In genomic region chr2:88165604-88166003, GRCh38 we compare ENCODE assay signal across 16 cellular contexts. TPM values are rescaled to one million over a fixed set of nuclear protein-coding genes. Genes with fewer than 3 reads are reported as not detected.
A peak's percentile ranks its signal among the peaks of the same experiment; 100 is the strongest.
DNase-seq lines count a peak whose midpoint lies in the region; ATAC-seq and TF ChIP-seq lines count a peak whose summit lies in the region.
"Had no signal": no experiment of that assay in that cellular context is flagged by ENCODE, and none has a peak within 500 bp of the region (broad histone marks: within the 10 kb centered on the region; RNA-seq: fewer than 3 reads in every experiment).

No MANE protein-coding gene starts in this region.

- no peak for TF ChIP-seq CTCF in gastrocnemius medialis (IDR thresholded peaks at IDR 0.05 in 4 of 5, conservative IDR thresholded peaks at IDR 0.05 in 1 of 5)

- no peaks in the 10 kb centered on the region for H3K9me3 ChIP-seq in gastrocnemius medialis

- H3K4me1 ChIP-seq in gastrocnemius medialis, result peaks cover 31 to 36% of the 10 kb centered on the region in 2 donors

- in situ Hi-C loops in gastrocnemius medialis (cut with MboI; ENCODE audit: low sequenced_read_pairs in 4 of 4), result no loop called here

- intact Hi-C loops in left ventricle myocardium superior (cut with micrococcal nuclease), result no loop called here
- intact Hi-C loops in Right ventricle myocardium superior (cut with DNase I), result no loop called here
- intact Hi-C loops in gastrocnemius medialis (cut with DNase I; ENCODE audit: low total_unique reads), result loop anchor here (2.0 to 5.0 kb wide), 2 partner anchors 65 to 148 kb away; partner anchors contain the start of gene RNU2-63P

- ATAC-seq in left ventricle myocardium superior, result peak; percentile 23
- no peak for ATAC-seq in Right ventricle myocardium superior (ENCODE audit: poor library complexity)
- peak; percentile 89 to 97 for ATAC-seq in gastrocnemius medialis
- ATAC-seq in GM19035 (IDR thresholded peaks at IDR 0.05; ENCODE audit: unreplicated experiment), result no peak
- ATAC-seq: K562 had no signal

- no peaks in the 10 kb centered on the region for H3K27me3 ChIP-seq in gastrocnemius medialis

- peak overlapping the region; percentile 88 to 98 (median 96) for H3K27ac ChIP-seq in gastrocnemius medialis

- H3K4me3 ChIP-seq in gastrocnemius medialis, result no peak overlapping the region
- H3K4me3 ChIP-seq: K562 had no signal

- TF ChIP-seq POLR2A in gastrocnemius medialis (IDR thresholded peaks at IDR 0.05), result peak; percentile 53 to 69

- H3K36me3 ChIP-seq in gastrocnemius medialis, result no peaks in the 10 kb centered on the region

- DNase-seq in left ventricle myocardium superior (no peak), Right ventricle myocardium superior (no peak), globus pallidus (ENCODE audit: low spot score) (peak; percentile 28), gastrocnemius medialis (peak in 1 of 2 donors; percentile 52), NCI-H2029 (lab: John Stamatoyannopoulos, UW) (no peak), NCI-H446 treated with DMSO at 0.1 percent for 48 hours (lab: John Stamatoyannopoulos, UW) (no peak)
- DNase-seq in stimulated activated CD8-positive, alpha-beta memory T cell treated with anti-CD3 and anti-CD28 coated beads, Interleukin-4, amount 100 ng/mL, for 48 hours, result no peak
- DNase-seq: COR-L47, HCEC 1CT, NCI-H146, NCI-H2227 treated with DMSO at 0.1 percent for 48 hours, NCI-H526 treated with DMSO at 0.1 percent for 48 hours had no signal

RNA-seq across cellular contexts. Expression of gene THNSL2, which starts 4.5 kb away (rescaled TPM):
- total RNA-seq in left ventricle myocardium superior, result 31.8 TPM
- 27.4 TPM for total RNA-seq in Right ventricle myocardium superior
- total RNA-seq in gastrocnemius medialis, result 10 to 100 TPM; 11.4 to 77.4 (median 47.1) TPM
- total RNA-seq: K562, OCI-LY7 had no signal

RNA-seq across cellular contexts. Expression of gene FABP1, which starts 37.7 kb away (rescaled TPM):
- not detected for total RNA-seq in left ventricle myocardium superior
- total RNA-seq in Right ventricle myocardium superior, result not detected
- total RNA-seq in gastrocnemius medialis, result 10 to 100 TPM in 1 of 4 donors, 1 to 10 TPM in 2, under 1 TPM in 1; 0.41 to 11.6 (median 5.2) TPM
- total RNA-seq: OCI-LY7, SK-MEL-5 had no signal

Comparison
In these comparisons a context has a peak if more than half of its experiments do, and no peak if none do; other contexts are left out.
1. ATAC-seq: peak in left ventricle myocardium superior (single experiment) and gastrocnemius medialis (2 of 2); none in Right ventricle myocardium superior (single experiment) and GM19035 (single experiment).